In the genomic region with DNA sequence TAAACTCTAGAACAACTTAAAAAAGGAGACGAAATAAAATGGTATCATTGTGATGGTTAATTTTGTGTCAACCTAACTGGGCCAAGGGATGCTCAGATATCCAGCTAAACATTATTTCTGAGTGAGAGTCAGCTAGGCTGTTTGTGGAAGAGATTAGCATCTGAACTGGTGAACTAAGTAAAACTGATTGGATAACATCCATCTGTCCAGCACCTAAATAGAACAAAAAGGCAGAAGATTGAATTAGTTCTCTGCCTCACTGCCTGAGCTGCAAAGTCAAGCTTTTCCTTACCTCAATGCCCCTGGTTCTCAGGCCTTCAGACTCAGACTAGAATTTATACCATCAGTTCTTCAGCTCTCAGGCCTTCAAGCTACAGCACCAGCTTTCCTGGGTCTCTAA, we compare ENCODE assay signal across 1 cellular context.
TF ChIP-seq lines count a peak whose summit lies in the region.

No MANE protein-coding gene starts in this region.

TF ChIP-seq in K562, 482 proteins besides CTCF, POLR2A, EP300 and RAD21:
- no peak for TF ChIP-seq BRD4 (IDR thresholded peaks at IDR 0.05)
- TF ChIP-seq, protein P1, sequence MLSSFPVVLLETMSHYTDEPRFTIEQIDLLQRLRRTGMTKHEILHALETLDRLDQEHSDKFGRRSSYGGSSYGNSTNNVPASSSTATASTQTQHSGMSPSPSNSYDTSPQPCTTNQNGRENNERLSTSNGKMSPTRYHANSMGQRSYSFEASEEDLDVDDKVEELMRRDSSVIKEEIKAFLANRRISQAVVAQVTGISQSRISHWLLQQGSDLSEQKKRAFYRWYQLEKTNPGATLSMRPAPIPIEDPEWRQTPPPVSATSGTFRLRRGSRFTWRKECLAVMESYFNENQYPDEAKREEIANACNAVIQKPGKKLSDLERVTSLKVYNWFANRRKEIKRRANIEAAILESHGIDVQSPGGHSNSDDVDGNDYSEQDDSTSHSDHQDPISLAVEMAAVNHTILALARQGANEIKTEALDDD (IDR thresholded peaks at IDR 0.05): peak; percentile 21; the same call in 1 of the 2 replicates
